In the genomic region with DNA sequence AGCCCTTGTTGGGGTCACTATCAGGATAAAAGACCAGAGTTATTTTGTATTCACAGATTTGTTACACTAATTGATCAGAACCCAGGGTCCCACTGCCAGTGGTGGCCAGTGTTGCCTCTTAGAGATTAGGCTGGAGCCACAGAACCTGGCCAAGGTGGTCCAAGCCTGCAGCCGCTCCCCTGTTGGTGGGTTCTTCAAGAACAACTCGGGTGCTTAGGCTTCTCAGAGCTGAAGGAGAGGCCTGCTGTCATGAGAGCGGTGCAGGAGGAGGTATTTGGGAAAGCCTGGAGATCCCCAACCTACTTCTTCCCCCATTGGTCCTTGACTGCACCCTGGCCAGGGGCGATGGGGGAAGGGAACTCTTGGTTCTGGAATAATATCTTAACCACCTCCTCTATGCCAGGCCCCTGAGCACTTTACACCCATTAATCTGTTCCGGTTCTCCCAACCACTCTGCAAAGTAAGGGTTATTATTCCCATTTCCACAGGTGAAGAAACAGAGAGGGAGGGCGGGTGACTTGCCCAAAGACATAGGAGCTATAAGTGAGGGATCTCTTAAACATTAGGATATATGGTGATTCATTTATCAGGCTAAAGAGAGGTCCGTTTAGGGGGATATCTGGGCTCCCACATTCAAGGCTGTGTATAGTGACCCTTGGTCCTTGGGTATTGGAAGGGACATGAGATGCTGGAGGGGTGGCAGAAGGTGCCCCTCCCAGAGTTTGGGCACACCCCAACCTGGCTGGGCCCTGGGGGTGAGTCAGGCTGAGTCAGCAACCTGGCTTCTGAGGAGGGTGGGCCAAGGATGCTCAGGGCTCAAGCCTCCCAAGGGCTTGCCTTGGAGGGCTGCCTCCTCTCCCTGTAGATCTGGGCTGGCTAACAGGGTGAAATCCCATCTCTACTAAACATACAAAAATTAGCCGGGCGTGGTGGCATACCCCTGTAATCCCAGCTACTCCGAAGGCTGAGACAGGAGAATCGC, we compare ENCODE assay signal across 8 cellular contexts. TPM values are rescaled to one million over a fixed set of nuclear protein-coding genes. Genes with fewer than 3 reads are reported as not detected.
A peak's percentile ranks its signal among the peaks of the same experiment; 100 is the strongest.
DNase-seq lines count a peak whose midpoint lies in the region; ATAC-seq and TF ChIP-seq lines count a peak whose summit lies in the region.
"Had no signal": no experiment of that assay in that cellular context is flagged by ENCODE, and none has a peak within 500 bp of the region (broad histone marks: within the 10 kb centered on the region; RNA-seq: fewer than 3 reads in every experiment).

No MANE protein-coding gene starts in this region.

- TF ChIP-seq CTCF in KMS-11 (conservative IDR thresholded peaks at IDR 0.05; ENCODE audit: low read depth, low read length) (no peak), MCF 10A (IDR thresholded peaks at IDR 0.05; ENCODE audit: unreplicated experiment) (no peak), lung (IDR thresholded peaks at IDR 0.05; ENCODE audit: control extremely low read depth, extremely low read depth) (no peak), uterus (IDR thresholded peaks at IDR 0.05) (no peak)

- CTCF ChIA-PET in MCF 10A (lab: Yijun Ruan, JAX) = interaction anchor here (0.5 to 9.9 kb wide), 20 partner anchors 8 to 947 kb away, joined by 3 to 118 read pairs (median 5); partner anchors contain the start of gene TENT5B

- TF ChIP-seq POLR2A in uterus (IDR thresholded peaks at IDR 0.05) = no peak

- peak overlapping the region; percentile 92 for H3K27ac Mint-ChIP-seq in MCF 10A (ENCODE audit: low read depth, unreplicated experiment)

- H3K27ac ChIP-seq in KMS-11 (no peak overlapping the region), lung (ENCODE audit: low read depth in 1 of 2, low read length in 1 of 2) (peak overlapping the region; percentile 61 to 68), uterus (peak overlapping the region; percentile 78 to 86), substantia nigra (ENCODE audit: low read depth, low read length, poor library complexity, severe bottlenecking) (no peak overlapping the region)

- TSS peak; percentile 14 for BruUV-seq in MCF 10A (replicated peaks; lab: Mats Ljungman, UMichigan)

- peak overlapping the region; percentile 80 for H3K4me3 Mint-ChIP-seq in MCF 10A (ENCODE audit: unreplicated experiment)

- H3K27me3 Mint-ChIP-seq in MCF 10A (ENCODE audit: insufficient read depth, unreplicated experiment) = no peaks in the 10 kb centered on the region

- 84 to 92% methylated on average over 11 of the region's 11 CpGs for WGBS in lung, 2 donors

- peaks cover 71% of the 10 kb centered on the region for H3K36me3 Mint-ChIP-seq in MCF 10A (ENCODE audit: insufficient read depth, unreplicated experiment)
- H3K36me3 Mint-ChIP-seq: brain had no signal

- no peak overlapping the region for H3K9ac ChIP-seq in KMS-11

- H3K36me3 ChIP-seq in KMS-11 (ENCODE audit: insufficient read depth) = no peaks in the 10 kb centered on the region
- H3K36me3 ChIP-seq in lung (ENCODE audit: control insufficient read depth in 2 of 2, insufficient read depth in 2 of 2, low read length in 2 of 2) = no peaks in the 10 kb centered on the region
- no peaks in the 10 kb centered on the region for H3K36me3 ChIP-seq in uterus

- no peaks in the 10 kb centered on the region for H3K79me2 ChIP-seq in KMS-11 (ENCODE audit: insufficient read depth, low read depth)

- POLR2A ChIA-PET in MCF 10A (lab: Yijun Ruan, JAX) = interaction anchor here (0.6 to 11.3 kb wide), 24 partner anchors 9 to 469 kb away, joined by 3 to 535 read pairs (median 4); partner anchors contain the start of genes GPATCH3, KDF1, TENT5B and WDTC1

- peak overlapping the region; percentile 95; the same call in 1 of the 2 replicates for H2AFZ ChIP-seq in KMS-11 (ENCODE audit: low read depth)

- H3K27me3 ChIP-seq in KMS-11 (ENCODE audit: insufficient read depth, low read depth) (peaks cover 18% of the 10 kb centered on the region), lung (ENCODE audit: control insufficient read depth, insufficient read depth) (no peaks in the 10 kb centered on the region), uterus (no peaks in the 10 kb centered on the region)

- no peaks in the 10 kb centered on the region for H3K9me3 Mint-ChIP-seq in MCF 10A (ENCODE audit: unreplicated experiment)
- H3K9me3 Mint-ChIP-seq: brain had no signal

- no peaks in the 10 kb centered on the region for H4K20me1 ChIP-seq in KMS-11 (ENCODE audit: insufficient read depth)

- H3K4me1 Mint-ChIP-seq in MCF 10A (ENCODE audit: insufficient read depth, unreplicated experiment) = peaks cover 40% of the 10 kb centered on the region

- no peaks in the 10 kb centered on the region for H3K9me3 ChIP-seq in lung (ENCODE audit: control insufficient read depth in 2 of 2, insufficient read depth in 1 of 2, low read length in 1 of 2)
- no peaks in the 10 kb centered on the region for H3K9me3 ChIP-seq in uterus

- H3K4me1 ChIP-seq in KMS-11 (ENCODE audit: low read depth, poor library complexity, severe bottlenecking) = peaks cover 10% of the 10 kb centered on the region
- peaks cover 6 to 18% of the 10 kb centered on the region in 2 donors for H3K4me1 ChIP-seq in lung (ENCODE audit: control insufficient read depth in 2 of 2, insufficient read depth in 2 of 2, low read length in 2 of 2)
- H3K4me1 ChIP-seq in uterus = peaks cover 0 to 9% of the 10 kb centered on the region in 2 donors

- no peak for ATAC-seq in lung (ENCODE audit: insufficient read depth, low FRiP score)
- no peak for ATAC-seq in GM19328 (IDR thresholded peaks at IDR 0.05; ENCODE audit: unreplicated experiment)

- H3K4me3 ChIP-seq in KMS-11 (IDR thresholded peaks at IDR 0.05; ENCODE audit: insufficient read depth, low read depth, low read length) = peak overlapping the region; percentile 50
- H3K4me3 ChIP-seq in lung = no peak overlapping the region
- no peak overlapping the region for H3K4me3 ChIP-seq in uterus

- intact Hi-C loops in MCF 10A (cut with micrococcal nuclease) (loop anchor here (1.0 kb wide), 2 partner anchors 13 to 33 kb away; no protein-coding TSS in a partner anchor), uterus (cut with DNase I; ENCODE audit: low total_unique reads) (loop anchor here (5.0 kb wide), 1 partner anchor 99 kb away; no protein-coding TSS in a partner anchor)

- H3K4me2 ChIP-seq in KMS-11 = peak overlapping the region; percentile 70; the same call in 1 of the 2 replicates

- peak; percentile 83 for DNase-seq in MCF 10A (ENCODE audit: unreplicated experiment)
- DNase-seq in lung (ENCODE audit: low spot score) = no peak
- no peak for DNase-seq in uterus
- DNase-seq in superior temporal gyrus (ENCODE audit: extremely low spot score) = no peak
- DNase-seq in substantia nigra (lab: John Stamatoyannopoulos, UW) = no peak

RNA-seq across cellular contexts. Expression of gene TRNP1, which starts 5.1 kb away (rescaled TPM):
- total RNA-seq in MCF 10A (2022) = 56.3 and 59.2 TPM in 2 replicates
- total RNA-seq in lung = 10 to 100 TPM in 1 of 2 donors, 1 to 10 TPM in 1; 2.0 to 23.1 TPM
- 10 to 100 TPM in 1 of 2 donors, 1 to 10 TPM in 1; 8.3 to 21.8 TPM for polyA plus RNA-seq in lung
- 10 to 100 TPM in 2 of 4 donors, 1 to 10 TPM in 2; 1.5 to 11.9 (median 7.2) TPM for total RNA-seq in uterus

RNA-seq across cellular contexts. Expression of gene TENT5B, which starts 14.0 kb away (rescaled TPM):
- 27.8 and 33.7 TPM in 2 replicates for total RNA-seq in MCF 10A (2022)
- 10 to 100 TPM; 22.2 to 43.1 TPM for total RNA-seq in lung
- polyA plus RNA-seq in lung = 10 to 100 TPM; 13.5 to 17.8 TPM
- total RNA-seq in uterus = 10 to 100 TPM in 2 of 4 donors, 1 to 10 TPM in 2; 3.2 to 30.0 (median 11.9) TPM

RNA-seq across cellular contexts. Expression of gene KDF1, which starts 38.3 kb away (rescaled TPM):
- 5.1 and 8.8 TPM in 2 replicates for total RNA-seq in MCF 10A (2022)
- total RNA-seq in lung = 1 to 10 TPM; 6.6 to 9.3 TPM
- 10 to 100 TPM in 1 of 2 donors, 1 to 10 TPM in 1; 8.3 to 12.5 TPM for polyA plus RNA-seq in lung
- total RNA-seq in uterus = 1 to 10 TPM in 1 of 4 donors, not detected in 3; 1.9 TPM

Comparison
In these comparisons a context has a peak if more than half of its experiments do, and no peak if none do; other contexts are left out.
1. H3K27ac ChIP-seq: peak in lung (2 of 2) and uterus (2 of 2); none in KMS-11 (single experiment) and substantia nigra (single experiment).